Comparison of ENCODE assay signal across 13 cellular contexts in genomic region chr12:54173906-54174471, GRCh38. TPM values are rescaled to one million over a fixed set of nuclear protein-coding genes. Genes with fewer than 3 reads are reported as not detected.
A peak's percentile ranks its signal among the peaks of the same experiment; 100 is the strongest.
DNase-seq lines count a peak whose midpoint lies in the region; TF ChIP-seq lines count a peak whose summit lies in the region.
"Had no signal": no experiment of that assay in that cellular context is flagged by ENCODE, and none has a peak within 500 bp of the region (broad histone marks: within the 10 kb centered on the region; RNA-seq: fewer than 3 reads in every experiment).

No MANE protein-coding gene starts in this region.

- WGBS in esophagus muscularis mucosa = 77% methylated on average over 2 of the region's 2 CpGs

- DNase-seq in activated CD4-positive, alpha-beta T cell treated with anti-CD3 and anti-CD28 coated beads for 48 hours = peak; percentile 9
- DNase-seq in activated CD4-positive, alpha-beta T cell treated with anti-CD3 and anti-CD28 coated beads, Interleukin-2, amount 10 ng/mL, durations not matched to agents 24 days and 14 days = no peak
- DNase-seq in Karpas-422 (peak; percentile 38), esophagus muscularis mucosa (ENCODE audit: extremely low spot score) (no peak), anterior cingulate cortex (lab: John Stamatoyannopoulos, UW) (no peak), caudate nucleus (lab: John Stamatoyannopoulos, UW) (no peak), C1 segment of cervical spinal cord (lab: John Stamatoyannopoulos, UW) (no peak)
- DNase-seq: DND-41, NCI-H1436 had no signal

- H3K36me3 ChIP-seq in Karpas-422 (ENCODE audit: insufficient read depth, low read length) = no peaks in the 10 kb centered on the region
- H3K36me3 ChIP-seq in esophagus muscularis mucosa = no peaks in the 10 kb centered on the region
- no peaks in the 10 kb centered on the region for H3K36me3 ChIP-seq in skeletal muscle satellite cell (ENCODE audit: insufficient read depth, low read length)

- H3K27me3 ChIP-seq in Karpas-422 (ENCODE audit: low read length) = no peaks in the 10 kb centered on the region
- peaks cover 0 to 17% (median 2%) of the 10 kb centered on the region in 4 donors for H3K27me3 ChIP-seq in esophagus muscularis mucosa
- peaks cover 5% of the 10 kb centered on the region for H3K27me3 ChIP-seq in skeletal muscle satellite cell (ENCODE audit: control insufficient read depth, insufficient read depth, low read length)

- H3K4me3 ChIP-seq in Karpas-422 (ENCODE audit: low read length) = no peak overlapping the region
- peak overlapping the region; percentile 46 to 64 (median 50) for H3K4me3 ChIP-seq in esophagus muscularis mucosa
- peak overlapping the region; percentile 55 for H3K4me3 ChIP-seq in skeletal muscle satellite cell (ENCODE audit: low read length)

- no peaks in the 10 kb centered on the region for H3K79me2 ChIP-seq in Karpas-422 (ENCODE audit: low read length)

- no peak for TF ChIP-seq POLR2A in esophagus muscularis mucosa (IDR thresholded peaks at IDR 0.05; ENCODE audit: low read depth)

- H3K9ac ChIP-seq in Karpas-422 (ENCODE audit: low read length) = no peak overlapping the region
- peak overlapping the region; percentile 30 for H3K9ac ChIP-seq in skeletal muscle satellite cell (ENCODE audit: low read depth, low read length)

- H3K9me2 ChIP-seq in Karpas-422 (replicated peaks; ENCODE audit: insufficient read depth, low read length) = no peaks in the 10 kb centered on the region

- H2AFZ ChIP-seq in Karpas-422 (ENCODE audit: low read length) = no peak overlapping the region

- no peak overlapping the region for H3K4me2 ChIP-seq in Karpas-422 (ENCODE audit: low read depth, low read length, poor library complexity, severe bottlenecking)
- peak overlapping the region; percentile 80 for H3K4me2 ChIP-seq in skeletal muscle satellite cell (ENCODE audit: low read length)

- H3K27ac ChIP-seq in Karpas-422 (ENCODE audit: low read length) = no peak overlapping the region
- no peak overlapping the region for H3K27ac ChIP-seq in esophagus muscularis mucosa (replicated peaks in 1 of 4)
- no peak overlapping the region for H3K27ac ChIP-seq in caudate nucleus (ENCODE audit: low read depth, low read length)

- TF ChIP-seq EP300 in esophagus muscularis mucosa (IDR thresholded peaks at IDR 0.05) = no peak

- no peaks in the 10 kb centered on the region for H3K9me3 Mint-ChIP-seq in activated CD4-positive, alpha-beta T cell treated with anti-CD3 and anti-CD28 coated beads, Interleukin-2, amount 10 ng/mL, durations not matched to agents 24 days and 14 days
- H3K9me3 Mint-ChIP-seq: activated T-cell treated with anti-CD3 and anti-CD28 coated beads, Interleukin-2, amount 50 U/mL, for 4 hours; nephron; WTC11 had no signal

- peaks cover 7% of the 10 kb centered on the region for H3K4me1 ChIP-seq in Karpas-422 (ENCODE audit: low read length)
- peaks cover 12 to 15% (median 15%) of the 10 kb centered on the region in 4 donors for H3K4me1 ChIP-seq in esophagus muscularis mucosa
- H3K4me1 ChIP-seq in skeletal muscle satellite cell (ENCODE audit: control insufficient read depth, insufficient read depth, low read length) = peaks cover 11% of the 10 kb centered on the region

- peaks cover 5% of the 10 kb centered on the region for H3K4me1 Mint-ChIP-seq in activated CD4-positive, alpha-beta T cell treated with anti-CD3 and anti-CD28 coated beads, Interleukin-2, amount 10 ng/mL, durations not matched to agents 24 days and 14 days
- H3K4me1 Mint-ChIP-seq: nephron had no signal

- no peak overlapping the region for H3K4me3 Mint-ChIP-seq in activated CD4-positive, alpha-beta T cell treated with anti-CD3 and anti-CD28 coated beads, Interleukin-2, amount 10 ng/mL, durations not matched to agents 24 days and 14 days
- H3K4me3 Mint-ChIP-seq: activated T-cell treated with anti-CD3 and anti-CD28 coated beads, Interleukin-2, amount 50 U/mL, for 4 hours; nephron; WTC11 had no signal

- no peak for TF ChIP-seq CTCF in esophagus muscularis mucosa (IDR thresholded peaks at IDR 0.05)

- H3K27me3 Mint-ChIP-seq in activated CD4-positive, alpha-beta T cell treated with anti-CD3 and anti-CD28 coated beads, Interleukin-2, amount 10 ng/mL, durations not matched to agents 24 days and 14 days = peaks cover 3% of the 10 kb centered on the region

- H3K36me3 Mint-ChIP-seq in activated CD4-positive, alpha-beta T cell treated with anti-CD3 and anti-CD28 coated beads, Interleukin-2, amount 10 ng/mL, durations not matched to agents 24 days and 14 days (ENCODE audit: low read depth) = no peaks in the 10 kb centered on the region
- H3K36me3 Mint-ChIP-seq: WTC11 had no signal

- no peaks in the 10 kb centered on the region for H4K20me1 ChIP-seq in Karpas-422 (ENCODE audit: insufficient read depth, low read depth, low read length)

- no peak overlapping the region for H3K27ac Mint-ChIP-seq in activated CD4-positive, alpha-beta T cell treated with anti-CD3 and anti-CD28 coated beads, Interleukin-2, amount 10 ng/mL, durations not matched to agents 24 days and 14 days
- H3K27ac Mint-ChIP-seq: nephron, WTC11 had no signal

- H3K9me3 ChIP-seq in Karpas-422 (ENCODE audit: low read length) (no peaks in the 10 kb centered on the region), esophagus muscularis mucosa (no peaks in the 10 kb centered on the region), skeletal muscle satellite cell (replicated peaks; ENCODE audit: low read length) (no peaks in the 10 kb centered on the region)

- intact Hi-C loops in activated CD4-positive, alpha-beta T cell treated with anti-CD3 and anti-CD28 coated beads, Interleukin-2, amount 10 ng/mL, durations not matched to agents 24 days and 14 days (cut with micrococcal nuclease) = no loop called here
- intact Hi-C loops in esophagus muscularis mucosa (cut with DNase I) = no loop called here

RNA-seq across cellular contexts. Expression of gene SMUG1, which starts 14.8 kb away (rescaled TPM):
- total RNA-seq in activated CD4-positive, alpha-beta T cell treated with anti-CD3 and anti-CD28 coated beads, Interleukin-2, amount 10 ng/mL, durations not matched to agents 24 days and 14 days = 28.2 and 28.8 TPM in 2 replicates
- 39.8 and 43.3 TPM in 2 replicates for total RNA-seq in Karpas-422 (2014; rRNA removed; shearing (Covaris generic); ENCODE audit: low replicate concordance)
- 10 to 100 TPM; 28.0 to 37.2 (median 30.8) TPM for total RNA-seq in esophagus muscularis mucosa
- total RNA-seq in skeletal muscle satellite cell (2012; rRNA removed) = 27.7 and 30.2 TPM in 2 replicates

Comparison
In these comparisons a context has a peak if more than half of its experiments do, and no peak if none do; other contexts are left out.
1. DNase-seq: peak in activated CD4-positive, alpha-beta T cell treated with anti-CD3 and anti-CD28 coated beads for 48 hours (single experiment) and Karpas-422 (single experiment); none in activated CD4-positive, alpha-beta T cell treated with anti-CD3 and anti-CD28 coated beads, Interleukin-2, amount 10 ng/mL, durations not matched to agents 24 days and 14 days (single experiment), esophagus muscularis mucosa (single experiment), anterior cingulate cortex (0 of 58), caudate nucleus (0 of 61) and C1 segment of cervical spinal cord (0 of 14).